ENCODE assay signal across 14 cellular contexts in genomic region chr4:173018446-173018845, GRCh38.
A peak's percentile ranks its signal among the peaks of the same experiment; 100 is the strongest.
DNase-seq lines count a peak whose midpoint lies in the region; ATAC-seq lines count a peak whose summit lies in the region.
"Had no signal": no experiment of that assay in that cellular context is flagged by ENCODE, and none has a peak within 500 bp of the region (broad histone marks: within the 10 kb centered on the region; RNA-seq: fewer than 3 reads in every experiment).

No MANE protein-coding gene starts in this region.

- intact Hi-C loops in CD4-positive, alpha-beta memory T cell (cut with micrococcal nuclease) = no loop called here

- peak overlapping the region; percentile 99 for H3K27ac ChIP-seq in SK-N-MC
- H3K27ac ChIP-seq in CD4-positive, alpha-beta memory T cell (ENCODE audit: low read depth, low read length) = no peak overlapping the region
- H3K27ac ChIP-seq: GM23248 had no signal

- peaks cover 4 to 5% of the 10 kb centered on the region in 2 donors for H3K27me3 Mint-ChIP-seq in CD4-positive, alpha-beta memory T cell

- H3K36me3 ChIP-seq in SK-N-MC (ENCODE audit: insufficient read depth, low read length) = no peaks in the 10 kb centered on the region
- no peaks in the 10 kb centered on the region for H3K36me3 ChIP-seq in CD4-positive, alpha-beta memory T cell (ENCODE audit: insufficient read depth, low read length)

- DNase-seq in NCI-H510A treated with DMSO at 0.1 percent for 48 hours (lab: John Stamatoyannopoulos, UW) = peak; percentile 11
- no peak for DNase-seq in NCI-H510A (lab: John Stamatoyannopoulos, UW)
- DNase-seq in SK-N-MC (ENCODE audit: low read depth, low spot score) = no peak
- DNase-seq in retina = peak; percentile 49
- no peak for DNase-seq in CD4-positive, alpha-beta memory T cell
- DNase-seq: CD8-positive, alpha-beta T cell; DMS 273 treated with DMSO at 0.1 percent for 48 hours; DND-41; GDM1; GM23248; H7; HCEC 1CT had no signal

- H3K36me3 Mint-ChIP-seq in CD4-positive, alpha-beta memory T cell = no peaks in the 10 kb centered on the region
- H3K36me3 Mint-ChIP-seq: CD8-positive, alpha-beta T cell had no signal

- no peak overlapping the region for H3K4me3 ChIP-seq in SK-N-MC
- no peak overlapping the region for H3K4me3 ChIP-seq in CD4-positive, alpha-beta memory T cell (ENCODE audit: low read length in 2 of 2)
- H3K4me3 ChIP-seq: GM12878, GM23248 had no signal

- CTCF ChIA-PET in CD4-positive, alpha-beta memory T cell (lab: Charles Lee; ENCODE audit: partially characterized antibody) = no interaction called here

- no peaks in the 10 kb centered on the region for H3K9me3 Mint-ChIP-seq in CD4-positive, alpha-beta memory T cell
- H3K9me3 Mint-ChIP-seq: CD8-positive, alpha-beta T cell had no signal

- ATAC-seq in HG02884 (IDR thresholded peaks at IDR 0.05; ENCODE audit: unreplicated experiment) = no peak
- ATAC-seq: CD8-positive, alpha-beta T cell; GM12878 had no signal

- no peaks in the 10 kb centered on the region for H3K27me3 ChIP-seq in CD4-positive, alpha-beta memory T cell (ENCODE audit: insufficient read depth, low read length)

- POLR2A ChIA-PET in CD4-positive, alpha-beta memory T cell (lab: Charles Lee; ENCODE audit: partially characterized antibody) = no interaction called here

- H3K9me3 ChIP-seq in SK-N-MC (ENCODE audit: low read depth, low read length) = no peaks in the 10 kb centered on the region
- no peaks in the 10 kb centered on the region for H3K9me3 ChIP-seq in CD4-positive, alpha-beta memory T cell (ENCODE audit: control insufficient read depth in 1 of 2, low read length in 2 of 2)

- no peak overlapping the region for H3K27ac Mint-ChIP-seq in CD4-positive, alpha-beta memory T cell
- H3K27ac Mint-ChIP-seq: CD8-positive, alpha-beta T cell had no signal

- no peak overlapping the region for H3K9ac ChIP-seq in SK-N-MC (ENCODE audit: insufficient read length)
- H3K9ac ChIP-seq: GM23248 had no signal

- H3K4me1 Mint-ChIP-seq in CD4-positive, alpha-beta memory T cell = peaks cover 0 to 1% (median 0%) of the 10 kb centered on the region in 4 donors

- H3K4me3 Mint-ChIP-seq in CD4-positive, alpha-beta memory T cell = no peak overlapping the region
- H3K4me3 Mint-ChIP-seq: CD8-positive, alpha-beta T cell had no signal

- no peaks in the 10 kb centered on the region for H3K4me1 ChIP-seq in CD4-positive, alpha-beta memory T cell (ENCODE audit: insufficient read depth, low read length)

Comparison
In these comparisons a context has a peak if more than half of its experiments do, and no peak if none do; other contexts are left out.
1. DNase-seq: peak in NCI-H510A treated with DMSO at 0.1 percent for 48 hours (single experiment) and retina (single experiment); none in NCI-H510A (single experiment), SK-N-MC (single experiment) and CD4-positive, alpha-beta memory T cell (0 of 5).